In genomic region chr1:85289207-85289847, GRCh38 we compare ENCODE assay signal across 1 cellular context.
TF ChIP-seq lines count a peak whose summit lies in the region.

No MANE protein-coding gene starts in this region.

TF ChIP-seq in K562, 482 proteins besides CTCF, POLR2A, EP300 and RAD21 (continued from another document):
- no peak for TF ChIP-seq ZNF609 (CRISPR knock-in tag; IDR thresholded peaks at IDR 0.05; ENCODE audit: borderline replicate concordance)
- TF ChIP-seq CAMTA2 (CRISPR knock-in tag; conservative IDR thresholded peaks at IDR 0.05), result no peak
- TF ChIP-seq ZNF3 (CRISPR knock-in tag; IDR thresholded peaks at IDR 0.05), result no peak
- TF ChIP-seq SIX5 (IDR thresholded peaks at IDR 0.05; ENCODE audit: borderline replicate concordance in 1 of 2, insufficient read depth in 1 of 2, low read depth in 1 of 2, low read length in 2 of 2), result no peak
- no peak for TF ChIP-seq HDAC1 (IDR thresholded peaks at IDR 0.05)
- no peak for TF ChIP-seq SIN3B (IDR thresholded peaks at IDR 0.05; ENCODE audit: low read depth)
- 0 out of 2 replicates have a peak, but pooled peaks have one; percentile 32 for TF ChIP-seq ZEB2 (IDR thresholded peaks at IDR 0.05)
- TF ChIP-seq PRDM10 (IDR thresholded peaks at IDR 0.05; ENCODE audit: partially characterized antibody), result no peak
- TF ChIP-seq ZBTB7A (IDR thresholded peaks at IDR 0.05; ENCODE audit: borderline replicate concordance, control insufficient read depth, low read depth, low read length), result no peak
- TF ChIP-seq GABPB1 (CRISPR knock-in tag; IDR thresholded peaks at IDR 0.05), result no peak
- peak; percentile 57; the same call in 1 of the 2 replicates for TF ChIP-seq ATF3 (IDR thresholded peaks at IDR 0.05)
- no peak for TF ChIP-seq ATF3 (CRISPR knock-in tag; conservative IDR thresholded peaks at IDR 0.05)
- TF ChIP-seq TRIM28 (IDR thresholded peaks at IDR 0.05), result no peak
- TF ChIP-seq GATAD2A (IDR thresholded peaks at IDR 0.05), result no peak
- no peak for TF ChIP-seq ZKSCAN8 (CRISPR knock-in tag; IDR thresholded peaks at IDR 0.05)
- TF ChIP-seq TBL1XR1 (IDR thresholded peaks at IDR 0.05; ENCODE audit: low read length in 2 of 2), result no peak
- TF ChIP-seq STAT5B (CRISPR knock-in tag; IDR thresholded peaks at IDR 0.05), result no peak
- no peak for TF ChIP-seq MAFF (IDR thresholded peaks at IDR 0.05; ENCODE audit: low read length)
- TF ChIP-seq DACH1 (IDR thresholded peaks at IDR 0.05; ENCODE audit: partially characterized antibody), result no peak
- no peak for TF ChIP-seq NR2C2 (CRISPR knock-in tag; IDR thresholded peaks at IDR 0.05)
- no peak; the same call in 1 of the 2 replicates for TF ChIP-seq NR2C2 (tag; IDR thresholded peaks at IDR 0.05)
